Comparison of ENCODE assay signal across 8 cellular contexts in the genomic region with DNA sequence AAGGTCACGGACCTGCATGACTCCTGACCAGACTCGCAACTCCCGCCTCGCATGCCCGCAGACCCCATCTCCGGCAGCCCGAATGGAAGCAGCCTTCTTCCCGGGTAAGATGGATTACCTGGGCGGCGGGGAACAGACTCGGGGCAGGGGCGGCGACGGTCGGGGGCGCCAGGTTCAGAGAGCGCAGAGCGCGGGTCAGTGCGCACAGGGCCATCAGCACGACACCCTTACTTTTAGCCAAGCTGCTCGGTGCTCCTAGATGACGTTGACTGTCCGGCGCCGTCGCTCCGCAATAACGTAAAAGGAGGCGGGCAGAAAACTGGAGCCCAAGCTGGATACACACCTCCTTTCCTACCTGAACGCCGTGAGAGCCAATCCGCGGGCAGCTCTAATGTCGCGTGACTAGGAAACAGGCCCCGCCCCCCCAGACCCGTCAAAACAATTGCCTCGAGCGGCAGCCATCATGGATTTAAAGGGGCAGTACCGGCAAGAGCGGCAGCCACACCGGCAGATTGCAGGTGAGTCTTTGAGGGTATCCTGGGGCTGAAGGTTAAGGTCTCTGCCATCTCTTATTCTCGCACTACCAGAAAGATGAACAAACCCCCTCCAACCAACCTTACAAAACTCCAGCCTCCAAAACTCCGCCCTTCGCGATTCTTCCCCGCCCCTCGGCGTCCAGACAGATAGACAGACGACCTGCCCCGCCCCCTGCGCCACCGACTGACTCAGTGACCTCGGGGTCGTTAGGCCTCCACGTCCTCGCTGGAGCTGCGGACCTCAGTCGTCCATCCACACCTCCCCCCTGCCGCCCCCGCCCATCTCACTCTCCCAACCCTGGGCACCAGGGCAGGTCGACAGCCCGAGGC. TPM values are rescaled to one million over a fixed set of nuclear protein-coding genes. Genes with fewer than 3 reads are reported as not detected.
DNase-seq lines count a peak whose midpoint lies in the region; ATAC-seq and TF ChIP-seq lines count a peak whose summit lies in the region.

A gene (plus strand): TSS at position 464 of the 866 bp plus-strand sequence. CDS start 1,705 bp downstream, outside the sequence.
A gene (minus strand): TSS at position 267 of the 866 bp plus-strand sequence. CDS start 53 bp downstream, at position 214.

- ATAC-seq in GM23338, result peak; percentile 89
- ATAC-seq in naive thymus-derived CD8-positive, alpha-beta T cell, result peak; percentile 94 to 98

- intact Hi-C loops in activated T-helper 2 cell treated with anti-CD3 and anti-CD28 coated beads, Interferon-gamma antibody, Interleukin-2, Interleukin-4, amounts not matched to agents 10 μg/mL and 5 μg/mL and 100 μg/mL, durations not matched to agents 14 hours and 24 hours and 36 hours (cut with micrococcal nuclease), result loop anchor here (1.0 to 10.0 kb wide), 5 partner anchors 45 to 1495 kb away; a partner anchor contains a TSS

- peaks cover 4% of the 10 kb centered on the region; the same call in 1 of the 2 replicates for H3F3A ChIP-seq in DOHH2 (ENCODE audit: control insufficient read depth, insufficient read depth)
- peaks cover 12% of the 10 kb centered on the region for H3F3A ChIP-seq in GM23338 (replicated peaks; ENCODE audit: low read depth)

- peak within 1 kb of the TSS; percentile 86 for H2AFZ ChIP-seq in GM23338

- H3K4me1 ChIP-seq in DOHH2 (ENCODE audit: control insufficient read depth, low read length), result peaks cover 17% of the 10 kb centered on the region
- peaks cover 9% of the 10 kb centered on the region for H3K4me1 ChIP-seq in GM23338 (ENCODE audit: insufficient read depth)

- peak within 1 kb of the TSS; percentile 90 for H3K4me2 ChIP-seq in DOHH2 (ENCODE audit: low read length)
- H3K4me2 ChIP-seq in GM23338, result peak within 1 kb of the TSS; percentile 100

- H4K20me1 ChIP-seq in DOHH2 (ENCODE audit: control insufficient read depth, insufficient read depth, low read depth, low read length) (no peaks in the 10 kb centered on the region), GM23338 (replicated peaks; ENCODE audit: insufficient read depth) (no peaks in the 10 kb centered on the region)

- H3K9me3 Mint-ChIP-seq in GM23338, result no peaks in the 10 kb centered on the region; the same call in 1 of the 3 replicates
- no peaks in the 10 kb centered on the region for H3K9me3 Mint-ChIP-seq in activated T-helper 2 cell treated with anti-CD3 and anti-CD28 coated beads, Interferon-gamma antibody, Interleukin-2, Interleukin-4, amounts not matched to agents 10 μg/mL and 5 μg/mL and 100 μg/mL, durations not matched to agents 14 hours and 24 hours and 36 hours
- H3K9me3 Mint-ChIP-seq in naive thymus-derived CD8-positive, alpha-beta T cell, result no peaks in the 10 kb centered on the region

- peaks cover 30% of the 10 kb centered on the region for H3K4me1 Mint-ChIP-seq in GM23338
- peaks cover 28% of the 10 kb centered on the region for H3K4me1 Mint-ChIP-seq in activated T-helper 2 cell treated with anti-CD3 and anti-CD28 coated beads, Interferon-gamma antibody, Interleukin-2, Interleukin-4, amounts not matched to agents 10 μg/mL and 5 μg/mL and 100 μg/mL, durations not matched to agents 14 hours and 24 hours and 36 hours (ENCODE audit: low read depth)
- H3K4me1 Mint-ChIP-seq in naive thymus-derived CD8-positive, alpha-beta T cell, result peaks cover 17 to 49% (median 40%) of the 10 kb centered on the region in 4 donors

- peaks cover 18% of the 10 kb centered on the region for H3K79me2 ChIP-seq in DOHH2 (ENCODE audit: control insufficient read depth, low read length)
- H3K79me2 ChIP-seq in GM23338 (replicated peaks; ENCODE audit: insufficient read depth), result peaks cover 28% of the 10 kb centered on the region

- H3K9me2 ChIP-seq in DOHH2 (replicated peaks; ENCODE audit: control insufficient read depth, low read length), result no peaks in the 10 kb centered on the region
- H3K9me2 ChIP-seq in GM23338 (ENCODE audit: insufficient read depth), result no peaks in the 10 kb centered on the region

- peak within 1 kb of the TSS; percentile 99 for H3K27ac Mint-ChIP-seq in GM23338
- H3K27ac Mint-ChIP-seq in activated T-helper 2 cell treated with anti-CD3 and anti-CD28 coated beads, Interferon-gamma antibody, Interleukin-2, Interleukin-4, amounts not matched to agents 10 μg/mL and 5 μg/mL and 100 μg/mL, durations not matched to agents 14 hours and 24 hours and 36 hours, result peak within 1 kb of the TSS; percentile 98
- H3K27ac Mint-ChIP-seq in naive thymus-derived CD8-positive, alpha-beta T cell, result peak within 1 kb of the TSS; percentile 96 to 100 (median 99)

- peaks cover 22% of the 10 kb centered on the region for H3K36me3 Mint-ChIP-seq in GM23338 (ENCODE audit: low read depth)
- H3K36me3 Mint-ChIP-seq in activated T-helper 2 cell treated with anti-CD3 and anti-CD28 coated beads, Interferon-gamma antibody, Interleukin-2, Interleukin-4, amounts not matched to agents 10 μg/mL and 5 μg/mL and 100 μg/mL, durations not matched to agents 14 hours and 24 hours and 36 hours (ENCODE audit: low read depth), result peaks cover 26% of the 10 kb centered on the region
- H3K36me3 Mint-ChIP-seq in naive thymus-derived CD8-positive, alpha-beta T cell, result peaks cover 0 to 45% (median 13%) of the 10 kb centered on the region in 3 donors

- peaks cover 14% of the 10 kb centered on the region for H3K27me3 Mint-ChIP-seq in GM23338 (ENCODE audit: insufficient read depth, low read depth, poor library complexity)
- no peaks in the 10 kb centered on the region for H3K27me3 Mint-ChIP-seq in activated T-helper 2 cell treated with anti-CD3 and anti-CD28 coated beads, Interferon-gamma antibody, Interleukin-2, Interleukin-4, amounts not matched to agents 10 μg/mL and 5 μg/mL and 100 μg/mL, durations not matched to agents 14 hours and 24 hours and 36 hours (ENCODE audit: low read depth)
- H3K27me3 Mint-ChIP-seq in naive thymus-derived CD8-positive, alpha-beta T cell, result no peaks in the 10 kb centered on the region

- no peaks in the 10 kb centered on the region for H3K9me3 ChIP-seq in DOHH2 (ENCODE audit: control insufficient read depth, insufficient read depth, low read length)

- POLR2A ChIA-PET in naive thymus-derived CD8-positive, alpha-beta T cell (lab: Charles Lee), result interaction anchor here (0.9 to 3.3 kb wide), 16 partner anchors 10 to 495 kb away, joined by 3 to 41 read pairs (median 5); a partner anchor contains a TSS

- TF ChIP-seq CTCF in DOHH2 (IDR thresholded peaks at IDR 0.05; ENCODE audit: low read depth, low read length, poor library complexity, severe bottlenecking) (no peak), GM23338 (conservative IDR thresholded peaks at IDR 0.05; ENCODE audit: low read depth in 2 of 2) (no peak), fibroblast of mammary gland (conservative IDR thresholded peaks at IDR 0.05; ENCODE audit: control insufficient read depth, insufficient read depth, low read depth, low read length) (no peak)

- H3K27ac ChIP-seq in DOHH2 (ENCODE audit: low read depth, low read length) (peak within 1 kb of the TSS; percentile 41), GM23338 (ENCODE audit: low read depth) (peak within 1 kb of the TSS; percentile 94)

- peak within 1 kb of the TSS; percentile 97 for H3K4me3 Mint-ChIP-seq in GM23338
- peak within 1 kb of the TSS; percentile 93 for H3K4me3 Mint-ChIP-seq in activated T-helper 2 cell treated with anti-CD3 and anti-CD28 coated beads, Interferon-gamma antibody, Interleukin-2, Interleukin-4, amounts not matched to agents 10 μg/mL and 5 μg/mL and 100 μg/mL, durations not matched to agents 14 hours and 24 hours and 36 hours (ENCODE audit: low read depth)
- peak within 1 kb of the TSS; percentile 93 to 99 (median 95) for H3K4me3 Mint-ChIP-seq in naive thymus-derived CD8-positive, alpha-beta T cell

- DNase-seq in GM23338 (ENCODE audit: low spot score) (peak; percentile 100), LHCN-M2 (ENCODE audit: low read depth) (peak; percentile 98), RPMI8226 (peak; percentile 99), fibroblast of mammary gland (ENCODE audit: low read depth) (peak; percentile 98)
- peak; percentile 96 for DNase-seq in activated T-helper 2 cell treated with anti-CD3 and anti-CD28 coated beads, Interferon-gamma antibody, Interleukin-2, Interleukin-4, amounts not matched to agents 10 μg/mL and 5 μg/mL and 100 μg/mL, durations not matched to agents 14 hours and 24 hours and 36 hours (ENCODE audit: low spot score)
- DNase-seq in naive thymus-derived CD8-positive, alpha-beta T cell, result peak; percentile 91 to 98 (median 96)
- DNase-seq in stimulated activated naive CD4-positive, alpha-beta T cell (lab: John Stamatoyannopoulos, UW), result peak; percentile 96 to 99 (median 96)

- H3K4me3 ChIP-seq in DOHH2 (ENCODE audit: low read length) (peak within 1 kb of the TSS; percentile 83), GM23338 (peak within 1 kb of the TSS; percentile 100), fibroblast of mammary gland (ENCODE audit: control insufficient read depth, low read depth, low read length) (peak within 1 kb of the TSS; percentile 67)

- H3K36me3 ChIP-seq in DOHH2 (ENCODE audit: control insufficient read depth, low read length) (peaks cover 19% of the 10 kb centered on the region), GM23338 (ENCODE audit: insufficient read depth) (peaks cover 5% of the 10 kb centered on the region; the same call in 1 of the 2 replicates)

- no peaks in the 10 kb centered on the region for H3K27me3 ChIP-seq in DOHH2 (ENCODE audit: control insufficient read depth, low read length)
- H3K27me3 ChIP-seq in GM23338 (ENCODE audit: insufficient read depth), result no peaks in the 10 kb centered on the region

TF ChIP-seq in GM23338, 12 proteins besides CTCF, POLR2A, EP300 and RAD21 (continues in another document):
- TF ChIP-seq ZNF331 (CRISPR knock-in tag; IDR thresholded peaks at IDR 0.05; ENCODE audit: low read depth), result no peak

RNA-seq across cellular contexts. Expression of the first gene that starts in this region (rescaled TPM):
- 17.4 and 22.4 TPM in 2 replicates for total RNA-seq in GM23338 (2014; rRNA removed; shearing (Covaris generic))
- 14.9 and 16.6 TPM in 2 replicates for polyA plus RNA-seq in GM23338 (2016; fragmentation: Nextera tagmentation; extraction: Ambion mirVana)
- total RNA-seq in LHCN-M2 (2014; rRNA removed), result 10.6 and 11.2 TPM in 2 replicates
- 11.3 TPM for polyA plus RNA-seq in LHCN-M2 (2012)
- 11.7 and 14.1 TPM in 2 replicates for total RNA-seq in activated T-helper 2 cell treated with anti-CD3 and anti-CD28 coated beads, Interferon-gamma antibody, Interleukin-2, Interleukin-4, amounts not matched to agents 10 μg/mL and 5 μg/mL and 100 μg/mL, durations not matched to agents 14 hours and 24 hours and 36 hours
- total RNA-seq in naive thymus-derived CD8-positive, alpha-beta T cell, result 10 to 100 TPM; 57.2 to 64.6 TPM
- polyA plus RNA-seq in naive thymus-derived CD8-positive, alpha-beta T cell, result 10 to 100 TPM in 2 of 3 donors, 1 to 10 TPM in 1; 9.9 to 12.7 (median 10.9) TPM

RNA-seq across cellular contexts. Expression of the second gene that starts in this region (rescaled TPM):
- 32.3 and 40.4 TPM in 2 replicates for total RNA-seq in GM23338 (2014; rRNA removed; shearing (Covaris generic))
- polyA plus RNA-seq in GM23338 (2016; fragmentation: Nextera tagmentation; extraction: Ambion mirVana), result 127 and 128 TPM in 2 replicates
- total RNA-seq in LHCN-M2 (2014; rRNA removed), result 11.5 and 19.4 TPM in 2 replicates
- 65.6 TPM for polyA plus RNA-seq in LHCN-M2 (2012)
- 76.0 and 76.6 TPM in 2 replicates for total RNA-seq in activated T-helper 2 cell treated with anti-CD3 and anti-CD28 coated beads, Interferon-gamma antibody, Interleukin-2, Interleukin-4, amounts not matched to agents 10 μg/mL and 5 μg/mL and 100 μg/mL, durations not matched to agents 14 hours and 24 hours and 36 hours
- total RNA-seq in naive thymus-derived CD8-positive, alpha-beta T cell, result 10 to 100 TPM; 58.1 to 59.3 TPM
- polyA plus RNA-seq in naive thymus-derived CD8-positive, alpha-beta T cell, result 10 to 100 TPM; 40.7 to 69.9 (median 59.5) TPM

Comparison
In these comparisons a context has a peak if more than half of its experiments do, and no peak if none do; other contexts are left out.
1. Peak in every context shown above with its lines: DNase-seq, ATAC-seq, H3K4me3 ChIP-seq and H3K27ac ChIP-seq.